10 cellular contexts compared by ENCODE assay signal in the genomic region with DNA sequence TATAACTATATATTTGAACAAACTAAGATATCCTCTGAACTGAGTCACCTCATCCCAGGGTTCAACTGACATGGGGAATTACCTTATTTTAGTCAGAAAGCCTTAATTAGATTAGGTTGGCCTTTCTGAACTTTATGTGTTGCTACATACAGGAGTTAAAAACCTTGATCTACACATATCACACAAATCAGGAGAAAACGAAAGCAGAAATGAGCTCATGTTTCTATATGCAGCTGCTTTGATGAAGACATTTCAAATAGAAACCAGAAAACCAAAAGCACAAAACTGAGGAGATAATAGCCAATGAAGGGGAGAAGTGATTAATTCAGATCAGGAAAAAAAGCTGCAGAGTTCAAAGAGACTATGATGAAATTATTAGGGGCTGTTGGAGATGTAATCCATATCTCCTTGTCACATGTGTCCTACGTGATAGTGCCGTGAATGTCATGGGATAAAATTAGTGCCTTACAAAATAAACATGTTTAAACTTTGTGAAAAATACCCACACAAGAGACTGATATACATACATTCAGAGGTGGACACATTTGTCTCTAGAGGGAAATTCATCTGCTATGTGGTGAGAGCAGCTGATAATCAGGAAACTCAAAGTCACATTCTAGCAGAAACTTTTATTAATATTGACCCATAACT.
DNase-seq lines count a peak whose midpoint lies in the region; ATAC-seq and TF ChIP-seq lines count a peak whose summit lies in the region.
"Had no signal": no experiment of that assay in that cellular context is flagged by ENCODE, and none has a peak within 500 bp of the region (broad histone marks: within the 10 kb centered on the region; RNA-seq: fewer than 3 reads in every experiment).

No MANE protein-coding gene starts in this region.

- no peaks in the 10 kb centered on the region for H3K9me2 ChIP-seq in PC-3 (replicated peaks; ENCODE audit: low read length)

- H3K4me3 ChIP-seq in endocrine pancreas (ENCODE audit: control insufficient read depth, insufficient read depth, low read length) = peak overlapping the region; percentile 56
- H3K4me3 ChIP-seq in PC-3 (ENCODE audit: low read length) = no peak overlapping the region
- H3K4me3 ChIP-seq in sigmoid colon = no peak overlapping the region

- no peak for DNase-seq in NCI-H748 treated with DMSO at 0.1 percent for 48 hours (lab: John Stamatoyannopoulos, UW)
- no peak for DNase-seq in PC-3
- no peak for DNase-seq in activated CD4-positive, alpha-beta T cell treated with anti-CD3 and anti-CD28 coated beads for 1 hour
- DNase-seq in sigmoid colon = no peak
- DNase-seq: activated CD8-positive, alpha-beta memory T cell treated with anti-CD3 and anti-CD28 coated beads, Interleukin-2, amount 50 U/mL, for 48 hours; NCI-H2171 had no signal

- TF ChIP-seq CTCF in PC-3 (conservative IDR thresholded peaks at IDR 0.05; ENCODE audit: low read depth, low read length) (no peak), sigmoid colon (IDR thresholded peaks at IDR 0.05) (no peak)

- H3K9ac ChIP-seq in endocrine pancreas (ENCODE audit: control insufficient read depth, insufficient read depth, low read length) (no peak overlapping the region), PC-3 (ENCODE audit: low read length) (no peak overlapping the region)

- POLR2A ChIA-PET in PC-3 (lab: Charles Lee; ENCODE audit: unreplicated experiment) = no interaction called here

- TF ChIP-seq POLR2A in GM18505 (IDR thresholded peaks at IDR 0.05; ENCODE audit: borderline replicate concordance, extremely low read depth, insufficient read depth, insufficient read length) (no peak), sigmoid colon (IDR thresholded peaks at IDR 0.05) (no peak)

- H3K36me3 ChIP-seq in endocrine pancreas (ENCODE audit: control insufficient read depth, insufficient read depth, low read length) (no peaks in the 10 kb centered on the region), PC-3 (ENCODE audit: low read depth, low read length) (no peaks in the 10 kb centered on the region), sigmoid colon (no peaks in the 10 kb centered on the region)

- no peaks in the 10 kb centered on the region for H4K20me1 ChIP-seq in PC-3 (ENCODE audit: low read length)

- 52 to 63% methylated on average over 3 of the region's 3 CpGs for WGBS in sigmoid colon, 2 donors

- no peaks in the 10 kb centered on the region for H3K27me3 ChIP-seq in endocrine pancreas (ENCODE audit: control insufficient read depth, insufficient read depth, low read length)
- no peaks in the 10 kb centered on the region for H3K27me3 ChIP-seq in PC-3 (ENCODE audit: low read length)
- no peaks in the 10 kb centered on the region for H3K27me3 ChIP-seq in sigmoid colon

- peak; percentile 75 for ATAC-seq in GM18505 (IDR thresholded peaks at IDR 0.05; ENCODE audit: unreplicated experiment)
- ATAC-seq in GM19467 (IDR thresholded peaks at IDR 0.05; ENCODE audit: unreplicated experiment) = peak; percentile 60
- peak; percentile 74 for ATAC-seq in HG03442 (IDR thresholded peaks at IDR 0.05; ENCODE audit: unreplicated experiment)
- no peak for ATAC-seq in PC-3

- no peak overlapping the region for H3K4me2 ChIP-seq in PC-3 (ENCODE audit: low read length)

- H3K4me1 ChIP-seq in endocrine pancreas (ENCODE audit: control insufficient read depth, insufficient read depth, low read length) (no peaks in the 10 kb centered on the region), PC-3 (ENCODE audit: insufficient read depth, low read length) (no peaks in the 10 kb centered on the region), sigmoid colon (no peaks in the 10 kb centered on the region)

- intact Hi-C loops in PC-3 (cut with micrococcal nuclease) = no loop called here
- intact Hi-C loops in sigmoid colon (cut with DNase I) = no loop called here

- no peaks in the 10 kb centered on the region for H3K79me2 ChIP-seq in PC-3 (ENCODE audit: low read length)

- no peak for TF ChIP-seq EP300 in sigmoid colon (IDR thresholded peaks at IDR 0.05)

- no peak overlapping the region for H2AFZ ChIP-seq in PC-3 (ENCODE audit: low read length)

- no peak overlapping the region for H3K27ac ChIP-seq in PC-3 (ENCODE audit: low read length)
- H3K27ac ChIP-seq in sigmoid colon = no peak overlapping the region

- CTCF ChIA-PET in PC-3 (lab: Charles Lee) = no interaction called here

- no TSS peak for BruUV-seq in PC-3 (replicated peaks; lab: Mats Ljungman, UMichigan)

- H3K9me3 ChIP-seq in endocrine pancreas (ENCODE audit: control insufficient read depth, low read length) (no peaks in the 10 kb centered on the region), PC-3 (ENCODE audit: low read length) (no peaks in the 10 kb centered on the region), sigmoid colon (no peaks in the 10 kb centered on the region)

- H3F3A ChIP-seq in PC-3 (ENCODE audit: low read length, unreplicated experiment) = no peaks in the 10 kb centered on the region
